In genomic region chr1:217661407-217661806, GRCh38 we compare ENCODE assay signal across 1 cellular context.
TF ChIP-seq lines count a peak whose summit lies in the region.

No MANE protein-coding gene starts in this region.

TF ChIP-seq in HCT116, 20 proteins besides CTCF, POLR2A, EP300 and RAD21:
- TF ChIP-seq MAX (IDR thresholded peaks at IDR 0.05), result no peak
- no peak for TF ChIP-seq CEBPB (IDR thresholded peaks at IDR 0.05; ENCODE audit: low read depth)
- TF ChIP-seq FOSL1 (IDR thresholded peaks at IDR 0.05; ENCODE audit: low read depth), result no peak
- no peak for TF ChIP-seq ATF3 (IDR thresholded peaks at IDR 0.05)
- TF ChIP-seq SRF (IDR thresholded peaks at IDR 0.05; ENCODE audit: low read depth), result no peak
- no peak for TF ChIP-seq ZBTB33 (IDR thresholded peaks at IDR 0.05; ENCODE audit: extremely low read depth, insufficient replicate concordance, low read length)
TF ChIP-seq in HCT116: peak in this region for 0.
